In genomic region chr3:162971715-162972114, GRCh38 we compare ENCODE assay signal across 11 cellular contexts.
"Had no signal": no experiment of that assay in that cellular context is flagged by ENCODE, and none has a peak within 500 bp of the region (broad histone marks: within the 10 kb centered on the region; RNA-seq: fewer than 3 reads in every experiment).

No MANE protein-coding gene starts in this region.

- H3K27ac ChIP-seq: GM23248 had no signal

- ATAC-seq: GM23338, HCT116 had no signal

- H3K4me1 ChIP-seq: HAP-1 had no signal

- H3K4me2 ChIP-seq: GM23338 had no signal

- H3K9me3 ChIP-seq: HAP-1 had no signal

- H3K36me3 ChIP-seq: HAP-1 had no signal

- H3K9ac ChIP-seq: GM23248 had no signal

- FAIRE-seq: H1, H54 had no signal

- DNase-seq: GM23248, GOT3, H7, H9, HCEC 1CT, HFFc6 had no signal

- H3K4me3 ChIP-seq: GM23248, GM23338, HAP-1 had no signal

- H2AFZ ChIP-seq: GM23248, GM23338 had no signal
